Comparison of ENCODE assay signal across 21 cellular contexts in the genomic region with DNA sequence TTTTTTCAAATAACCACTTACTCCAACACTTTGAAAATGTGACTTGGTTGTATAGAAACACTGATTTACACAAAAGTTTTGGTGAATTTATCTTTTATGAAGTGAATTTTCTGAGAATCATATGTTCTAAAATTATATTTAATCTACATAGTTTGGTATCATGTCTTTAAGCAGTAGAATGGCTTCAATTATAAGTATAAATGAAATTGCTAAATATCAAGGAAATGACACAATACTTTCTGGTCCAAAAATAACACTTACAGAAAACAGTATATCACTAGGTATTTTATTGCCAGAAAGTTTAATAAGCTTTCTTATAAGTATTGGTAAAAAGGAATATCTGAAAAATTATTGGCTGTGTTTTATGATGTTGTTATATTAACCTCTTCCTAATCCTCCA.
DNase-seq lines count a peak whose midpoint lies in the region; ATAC-seq, FAIRE-seq and TF ChIP-seq lines count a peak whose summit lies in the region.
"Had no signal": no experiment of that assay in that cellular context is flagged by ENCODE, and none has a peak within 500 bp of the region (broad histone marks: within the 10 kb centered on the region; RNA-seq: fewer than 3 reads in every experiment).

No MANE protein-coding gene starts in this region.

- no peak overlapping the region for H3K27ac ChIP-seq in endothelial cell of umbilical vein (ENCODE audit: insufficient read depth, low read depth, low read length)
- H3K27ac ChIP-seq in osteoblast (ENCODE audit: low read depth, low read length), result peak overlapping the region; percentile 32
- H3K27ac ChIP-seq: A549, HL-60, PC-9 had no signal

- H2AFZ ChIP-seq in endothelial cell of umbilical vein (ENCODE audit: low read depth, low read length) (no peak overlapping the region), osteoblast (ENCODE audit: low read length) (no peak overlapping the region)
- H2AFZ ChIP-seq: PC-9 had no signal

- ATAC-seq in esophagus mucosa, result no peak
- ATAC-seq: A549, GM12878, HCT116, Right ventricle myocardium inferior had no signal

- CTCF ChIA-PET in endothelial cell of umbilical vein (lab: Charles Lee), result interaction anchor here (1.0 to 1.5 kb wide), 3 partner anchors 9 to 90 kb away, joined by 3 read pairs; no protein-coding TSS in a partner anchor

- no peaks in the 10 kb centered on the region; the same call in none of the 2 replicates for H3K27me3 Mint-ChIP-seq in HFFc6 (ENCODE audit: insufficient read depth)

- H3K4me1 ChIP-seq in endothelial cell of umbilical vein (ENCODE audit: control insufficient read depth, extremely low read depth, insufficient read depth, low read length) (peaks cover 15% of the 10 kb centered on the region), osteoblast (ENCODE audit: insufficient read depth, low read length) (peaks cover 28% of the 10 kb centered on the region)
- H3K4me1 ChIP-seq: Caco-2 had no signal

- H3K9ac ChIP-seq in endothelial cell of umbilical vein (replicated peaks; ENCODE audit: extremely low read depth, insufficient read depth, low read length), result no peak overlapping the region

- no peaks in the 10 kb centered on the region for H3K36me3 ChIP-seq in endothelial cell of umbilical vein (ENCODE audit: control insufficient read depth in 2 of 2, extremely low read depth in 1 of 2, insufficient read depth in 2 of 2, low read length in 2 of 2)
- H3K36me3 ChIP-seq in osteoblast (ENCODE audit: insufficient read depth, low read length), result no peaks in the 10 kb centered on the region

- peaks cover 47% of the 10 kb centered on the region for H3K36me3 Mint-ChIP-seq in HFFc6 (ENCODE audit: low read depth)
- H3K36me3 Mint-ChIP-seq: CD4-positive, alpha-beta memory T cell had no signal

- intact Hi-C loops in endothelial cell of umbilical vein (cut with micrococcal nuclease), result no loop called here

- no peaks in the 10 kb centered on the region for H4K20me1 ChIP-seq in endothelial cell of umbilical vein (replicated peaks; ENCODE audit: control insufficient read depth, extremely low read depth, insufficient read depth, low read length)
- H4K20me1 ChIP-seq in osteoblast (ENCODE audit: insufficient read depth, low read length), result no peaks in the 10 kb centered on the region

- POLR2A ChIA-PET in endothelial cell of umbilical vein (lab: Charles Lee), result no interaction called here

- no peaks in the 10 kb centered on the region for H3K9me3 ChIP-seq in endothelial cell of umbilical vein (replicated peaks; ENCODE audit: control insufficient read depth, insufficient read depth, low read length)
- H3K9me3 ChIP-seq in osteoblast (ENCODE audit: low read depth, low read length), result no peaks in the 10 kb centered on the region
- H3K9me3 ChIP-seq: A549, Caco-2 had no signal

- no peaks in the 10 kb centered on the region for H3K27me3 ChIP-seq in endothelial cell of umbilical vein (ENCODE audit: control insufficient read depth in 2 of 2, insufficient read depth in 2 of 2, low read length in 2 of 2)
- no peaks in the 10 kb centered on the region for H3K27me3 ChIP-seq in osteoblast (ENCODE audit: insufficient read depth, low read length)

- TF ChIP-seq CTCF in HFFc6 (IDR thresholded peaks at IDR 0.05) (no peak), endothelial cell of umbilical vein (IDR thresholded peaks at IDR 0.05; ENCODE audit: extremely low read depth in 1 of 2, insufficient read depth in 1 of 2, low read depth in 1 of 2, low read length in 2 of 2) (no peak), osteoblast (IDR thresholded peaks at IDR 0.05; ENCODE audit: extremely low read depth, low read depth, low read length) (no peak)

- dilution Hi-C loops in endothelial cell of umbilical vein (cut with MboI; ENCODE audit: extremely low pct_ligation_motif_present, low sequenced_read_pairs), result no loop called here

- H3K9me1 ChIP-seq in endothelial cell of umbilical vein (replicated peaks; ENCODE audit: control insufficient read depth, extremely low read depth, insufficient read depth, low read length), result no peaks in the 10 kb centered on the region

- no peak for TF ChIP-seq POLR2A in endothelial cell of umbilical vein (IDR thresholded peaks at IDR 0.05; ENCODE audit: low read depth, low read length)

- FAIRE-seq in A204.1 (lab: Jason Lieb, UNC) (peak; percentile 32), endothelial cell of umbilical vein (lab: Jason Lieb, UNC) (peak; percentile 59)
- FAIRE-seq: GM12878, GM19239 had no signal

- no peaks in the 10 kb centered on the region for H3K79me2 ChIP-seq in endothelial cell of umbilical vein (ENCODE audit: control insufficient read depth, insufficient read depth, low read length)
- H3K79me2 ChIP-seq in osteoblast (ENCODE audit: insufficient read depth, low read length), result peaks cover 90% of the 10 kb centered on the region

- H3K9me3 Mint-ChIP-seq in HFFc6, result no peaks in the 10 kb centered on the region
- H3K9me3 Mint-ChIP-seq: CD4-positive, alpha-beta memory T cell had no signal

- DNase-seq in HFFc6, result no peak
- DNase-seq in endothelial cell of umbilical vein (ENCODE audit: low read depth, low spot score), result peak; percentile 59
- no peak for DNase-seq in osteoblast (ENCODE audit: insufficient read length, low spot score, missing footprints)
- DNase-seq in SIG-M5 treated with dmso at 0.1 percent for 504 hours (lab: John Stamatoyannopoulos, UW; ENCODE audit: unreplicated experiment), result no peak
- no peak for DNase-seq in HuH-7 (ENCODE audit: low spot score)
- DNase-seq: C1 segment of cervical spinal cord; Caco-2; CD4-positive, alpha-beta memory T cell; GDM1; NCI-H1436; NCI-H187 treated with DMSO at 0.1 percent for 48 hours; NCI-H524 treated with DMSO at 0.1 percent for 48 hours; PC-9 had no signal

- H3K4me3 ChIP-seq in endothelial cell of umbilical vein (replicated peaks in 1 of 3; ENCODE audit: insufficient read depth in 1 of 3, low read depth in 1 of 3, low read length in 3 of 3) (no peak overlapping the region), osteoblast (ENCODE audit: insufficient read depth, low read length) (no peak overlapping the region)
- H3K4me3 ChIP-seq: A549, GM12878, PC-9 had no signal

- H3K4me1 Mint-ChIP-seq in HFFc6 (ENCODE audit: low read depth), result peaks cover 78% of the 10 kb centered on the region
- H3K4me1 Mint-ChIP-seq: CD4-positive, alpha-beta memory T cell had no signal

- H3K27ac Mint-ChIP-seq in HFFc6, result peak overlapping the region; percentile 19; the same call in 1 of the 2 replicates
- H3K27ac Mint-ChIP-seq: CD4-positive, alpha-beta memory T cell had no signal

- H3K4me3 Mint-ChIP-seq in HFFc6, result no peak overlapping the region
- H3K4me3 Mint-ChIP-seq: CD4-positive, alpha-beta memory T cell had no signal

- peak overlapping the region; percentile 8 for H3K4me2 ChIP-seq in endothelial cell of umbilical vein (ENCODE audit: insufficient read depth, low read length)
- no peak overlapping the region for H3K4me2 ChIP-seq in osteoblast (ENCODE audit: insufficient read depth, low read length)
- H3K4me2 ChIP-seq: A549, PC-9 had no signal

- BruUV-seq in endothelial cell of umbilical vein (replicated peaks; lab: Mats Ljungman, UMichigan), result no TSS peak

TF ChIP-seq in endothelial cell of umbilical vein, 7 proteins besides CTCF, POLR2A, EP300 and RAD21:
- TF ChIP-seq MYC (IDR thresholded peaks at IDR 0.05; ENCODE audit: low read depth, low read length) (no peak), FOS (IDR thresholded peaks at IDR 0.05; ENCODE audit: borderline replicate concordance, insufficient read depth, low read length) (peak; percentile 12)
